8 cellular contexts compared by ENCODE assay signal in genomic region chr5:149860801-149861322, GRCh38.
DNase-seq lines count a peak whose midpoint lies in the region; ATAC-seq, FAIRE-seq and TF ChIP-seq lines count a peak whose summit lies in the region.

No MANE protein-coding gene starts in this region.

- H3K4me1 Mint-ChIP-seq in CD8-positive, alpha-beta T cell (ENCODE audit: low read depth): peaks cover 14% of the 10 kb centered on the region

- H3K9me3 ChIP-seq in CD8-positive, alpha-beta T cell (ENCODE audit: low read length): no peaks in the 10 kb centered on the region
- H3K9me3 ChIP-seq in adrenal gland (replicated peaks in 1 of 3) (no peaks in the 10 kb centered on the region), pancreas (no peaks in the 10 kb centered on the region)

- no peak overlapping the region for H3K4me3 ChIP-seq in CD8-positive, alpha-beta T cell (ENCODE audit: low read depth, low read length)
- H3K4me3 ChIP-seq in astrocyte of the spinal cord (ENCODE audit: low read depth, low read length): no peak overlapping the region
- no peak overlapping the region for H3K4me3 ChIP-seq in adrenal gland
- no peak overlapping the region for H3K4me3 ChIP-seq in pancreas

- ATAC-seq in CD8-positive, alpha-beta T cell: peak; percentile 44
- ATAC-seq in GM19452 (IDR thresholded peaks at IDR 0.05; ENCODE audit: unreplicated experiment) (peak; percentile 90), HG03342 (IDR thresholded peaks at IDR 0.05; ENCODE audit: unreplicated experiment) (peak; percentile 87), pancreas (no peak)

- no peaks in the 10 kb centered on the region for H3K36me3 ChIP-seq in CD8-positive, alpha-beta T cell (ENCODE audit: insufficient read depth, low read length)
- H3K36me3 ChIP-seq in adrenal gland (replicated peaks in 1 of 2) (no peaks in the 10 kb centered on the region), pancreas (no peaks in the 10 kb centered on the region)

- no peaks in the 10 kb centered on the region for H3K27me3 ChIP-seq in CD8-positive, alpha-beta T cell (ENCODE audit: insufficient read depth, low read length)
- H3K27me3 ChIP-seq in adrenal gland: no peaks in the 10 kb centered on the region
- no peaks in the 10 kb centered on the region for H3K27me3 ChIP-seq in pancreas

- H3K9me3 Mint-ChIP-seq in CD8-positive, alpha-beta T cell: no peaks in the 10 kb centered on the region

- POLR2A ChIA-PET in CD8-positive, alpha-beta T cell (lab: Charles Lee): interaction anchor here (1.0 kb wide), 1 partner anchor 14 kb away, joined by 3 read pairs; no protein-coding TSS in a partner anchor

- no peaks in the 10 kb centered on the region for H3K27me3 Mint-ChIP-seq in CD8-positive, alpha-beta T cell (ENCODE audit: low read depth)

- H3K4me3 Mint-ChIP-seq in CD8-positive, alpha-beta T cell: no peak overlapping the region

- no peak for FAIRE-seq in pancreas (lab: Jason Lieb, UNC)

- in situ Hi-C loops in astrocyte of the spinal cord (cut with HindIII; ENCODE audit: low sequenced_read_pairs): no loop called here

- 78 to 89% (median 84%) methylated on average over 7 of the region's 7 CpGs for whole genome bisulfite sequencing in adrenal gland, 4 donors
- WGBS in pancreas, 2 donors: 82 to 86% methylated on average over 7 of the region's 7 CpGs

- H3K4me1 ChIP-seq in CD8-positive, alpha-beta T cell (ENCODE audit: insufficient read depth, low read length): peaks cover 9% of the 10 kb centered on the region
- H3K4me1 ChIP-seq in adrenal gland (replicated peaks in 1 of 2): peaks cover 10 to 17% of the 10 kb centered on the region in 2 donors
- no peaks in the 10 kb centered on the region for H3K4me1 ChIP-seq in pancreas

- TF ChIP-seq POLR2A in adrenal gland (IDR thresholded peaks at IDR 0.05): no peak

- no peak for TF ChIP-seq CTCF in CD8-positive, alpha-beta T cell (IDR thresholded peaks at IDR 0.05)
- no peak for TF ChIP-seq CTCF in astrocyte of the spinal cord (IDR thresholded peaks at IDR 0.05; ENCODE audit: low read depth, low read length)
- no peak for TF ChIP-seq CTCF in adrenal gland (IDR thresholded peaks at IDR 0.05)
- no peak for TF ChIP-seq CTCF in pancreas (IDR thresholded peaks at IDR 0.05)

- peak overlapping the region; percentile 74 for H3K27ac Mint-ChIP-seq in CD8-positive, alpha-beta T cell

- H3K27ac ChIP-seq in CD8-positive, alpha-beta T cell (ENCODE audit: low read depth, low read length): no peak overlapping the region
- no peak overlapping the region for H3K27ac ChIP-seq in adrenal gland
- no peak overlapping the region for H3K27ac ChIP-seq in pancreas

- intact Hi-C loops in CD8-positive, alpha-beta T cell (cut with DNase I, micrococcal nuclease): no loop called here
- intact Hi-C loops in adrenal gland (cut with DNase I) (no loop called here), pancreas (cut with DNase I) (no loop called here)

- peaks cover 6% of the 10 kb centered on the region for H3K36me3 Mint-ChIP-seq in CD8-positive, alpha-beta T cell

- DNase-seq in CD8-positive, alpha-beta T cell: peak in 3 of 7 experiments; percentile 9 to 15 (median 9)
- DNase-seq in astrocyte of the spinal cord (ENCODE audit: low read depth, low spot score): peak; percentile 37
- DNase-seq in adrenal gland: no peak
- DNase-seq in NCI-H2029 treated with DMSO at 0.1 percent for 48 hours (lab: John Stamatoyannopoulos, UW): no peak
- DNase-seq in cerebellar nuclear complex (lab: John Stamatoyannopoulos, UW): no peak
- DNase-seq in pancreas: no peak

- CTCF ChIA-PET in CD8-positive, alpha-beta T cell (lab: Charles Lee): interaction anchor here (1.8 to 2.4 kb wide), 2 partner anchors 8 to 15 kb away, joined by 3 to 21 read pairs; no protein-coding TSS in a partner anchor

Comparison
In these comparisons a context has a peak if more than half of its experiments do, and no peak if none do; other contexts are left out.
1. ATAC-seq: peak in CD8-positive, alpha-beta T cell (single experiment), GM19452 (single experiment) and HG03342 (single experiment); none in pancreas (0 of 4).